In genomic region chr2:88853403-88853790, GRCh38 we compare ENCODE assay signal across 26 cellular contexts.
"Had no signal": no experiment of that assay in that cellular context is flagged by ENCODE, and none has a peak within 500 bp of the region (broad histone marks: within the 10 kb centered on the region; RNA-seq: fewer than 3 reads in every experiment).

No MANE protein-coding gene starts in this region.

- H3K4me1 ChIP-seq: adrenal gland, ascending aorta, colonic mucosa, left lung, prostate gland had no signal

- H3K4me3 ChIP-seq: adrenal gland, ascending aorta, colonic mucosa, dorsolateral prefrontal cortex, esophagus muscularis mucosa, hepatocyte, left lung, ovary, prostate gland, thoracic aorta, upper lobe of right lung had no signal

- H3K27ac Mint-ChIP-seq: activated CD4-positive, alpha-beta T cell treated with anti-CD3 and anti-CD28 coated beads, Interleukin-2, amount 10 ng/mL, durations not matched to agents 7 days and 5 days; activated CD8-positive, alpha-beta T cell treated with anti-CD3 and anti-CD28 coated beads, Interleukin-2, amount 10 ng/mL, durations not matched to agents 7 days and 5 days; activated naive CD4-positive, alpha-beta T cell treated with anti-CD3 and anti-CD28 coated beads, Interleukin-2, amount 50 U/mL, for 24 hours; nephron had no signal

- H3K4me3 Mint-ChIP-seq: activated CD4-positive, alpha-beta T cell treated with anti-CD3 and anti-CD28 coated beads, Interleukin-2, amount 10 ng/mL, durations not matched to agents 7 days and 5 days; activated CD8-positive, alpha-beta T cell treated with anti-CD3 and anti-CD28 coated beads, Interleukin-2, amount 10 ng/mL, durations not matched to agents 7 days and 5 days; activated naive CD4-positive, alpha-beta T cell treated with anti-CD3 and anti-CD28 coated beads, Interleukin-2, amount 50 U/mL, for 24 hours; central memory CD8-positive, alpha-beta T cell; nephron had no signal

- H3K79me2 ChIP-seq: hepatocyte had no signal

- H3K36me3 Mint-ChIP-seq: activated naive CD4-positive, alpha-beta T cell treated with anti-CD3 and anti-CD28 coated beads, Interleukin-2, amount 50 U/mL, for 24 hours had no signal

- H3K27ac ChIP-seq: adrenal gland, ascending aorta, brain microvascular endothelial cell, colonic mucosa, dorsolateral prefrontal cortex, esophagus muscularis mucosa, hepatocyte, left lung, neutrophil, ovary, prostate gland, thoracic aorta, upper lobe of right lung, VCaP had no signal

- H3K27me3 ChIP-seq: ascending aorta, brain microvascular endothelial cell, colonic mucosa, hepatocyte, left lung, neutrophil, ovary, upper lobe of right lung had no signal

- DNase-seq: activated CD4-positive, alpha-beta T cell treated with anti-CD3 and anti-CD28 coated beads, Interleukin-2, amount 10 ng/mL, durations not matched to agents 7 days and 5 days; activated CD4-positive, CD25-positive, alpha-beta regulatory T cell treated with anti-CD3 and anti-CD28 coated beads, Interleukin-2, amount 50 U/mL, for 72 hours; activated CD8-positive, alpha-beta T cell treated with anti-CD3 and anti-CD28 coated beads, Interleukin-2, amount 10 ng/mL, durations not matched to agents 7 days and 5 days; activated gamma-delta T cell treated with Interleukin-2 at 50 U/mL for 16 hours; activated T-cell treated with anti-CD3 and anti-CD28 coated beads, Interleukin-2, amount 50 U/mL, for 1 hour; adrenal gland; brain microvascular endothelial cell; colonic mucosa; dorsolateral prefrontal cortex; glutamatergic neuron; left lung; mammary epithelial cell; midbrain; ovary; stimulated activated CD4-positive, alpha-beta T cell treated with anti-CD3 and anti-CD28 coated beads, Interleukin-4, amount 100 ng/mL, for 24 hours; upper lobe of right lung had no signal

- H3K36me3 ChIP-seq: adrenal gland, ascending aorta, brain microvascular endothelial cell, colonic mucosa, esophagus muscularis mucosa, left lung, neutrophil, ovary, prostate gland, thoracic aorta, upper lobe of right lung had no signal

- H3K9me3 ChIP-seq: adrenal gland, ascending aorta, colonic mucosa, esophagus muscularis mucosa, left lung, neutrophil, ovary, prostate gland, thoracic aorta, upper lobe of right lung had no signal

- H3K4me1 Mint-ChIP-seq: activated naive CD4-positive, alpha-beta T cell treated with anti-CD3 and anti-CD28 coated beads, Interleukin-2, amount 50 U/mL, for 24 hours; central memory CD8-positive, alpha-beta T cell; nephron had no signal

- H2AFZ ChIP-seq: hepatocyte had no signal

- H3K9me3 Mint-ChIP-seq: activated CD4-positive, alpha-beta T cell treated with anti-CD3 and anti-CD28 coated beads, Interleukin-2, amount 10 ng/mL, durations not matched to agents 7 days and 5 days; activated naive CD4-positive, alpha-beta T cell treated with anti-CD3 and anti-CD28 coated beads, Interleukin-2, amount 50 U/mL, for 24 hours; central memory CD8-positive, alpha-beta T cell had no signal

- H3K4me2 ChIP-seq: hepatocyte had no signal
